14 cellular contexts compared by ENCODE assay signal in the genomic region with DNA sequence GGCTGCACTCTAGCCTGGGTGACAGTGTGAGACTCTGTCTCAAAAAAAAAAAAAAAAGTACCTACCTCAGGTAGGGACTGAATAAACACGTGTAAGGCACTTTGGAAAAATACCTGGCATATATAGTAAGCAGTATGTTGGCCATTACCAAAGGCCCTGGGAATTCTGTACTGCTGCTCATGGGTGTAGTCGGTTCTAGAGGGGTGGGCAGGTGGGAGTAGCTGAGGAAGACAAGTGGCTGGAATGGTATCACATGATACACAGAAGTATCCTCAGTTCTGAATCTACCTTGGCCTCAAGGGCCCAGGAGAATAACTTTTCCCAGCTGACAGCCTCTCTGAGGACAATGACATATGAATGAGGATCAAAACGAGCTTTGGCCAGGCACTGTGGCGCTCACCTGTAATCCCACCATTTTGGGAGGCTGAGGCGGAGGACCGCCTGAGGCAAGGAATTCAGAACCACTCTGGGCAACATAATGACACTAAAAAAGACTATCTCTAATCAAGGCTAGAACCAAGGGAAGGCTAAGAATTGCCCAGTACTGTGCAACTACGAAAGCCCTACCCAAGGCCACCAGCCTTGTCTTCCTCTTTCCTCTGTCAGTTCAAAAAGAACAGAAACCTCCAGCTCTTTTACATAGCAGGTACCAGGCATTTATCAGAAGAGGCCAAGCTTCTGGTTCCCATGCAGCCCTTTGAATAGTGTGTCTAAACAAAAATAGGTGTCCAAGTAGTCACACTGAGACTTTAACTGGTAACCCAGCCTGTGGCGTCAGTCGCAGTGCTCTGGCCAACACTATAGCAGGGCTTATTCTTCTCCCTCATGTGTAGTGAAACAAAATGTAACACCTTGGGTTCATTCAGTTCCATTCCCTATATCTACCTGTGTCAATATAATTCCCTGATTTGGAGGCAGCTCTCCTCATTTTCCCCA. TPM values are rescaled to one million over a fixed set of nuclear protein-coding genes. Genes with fewer than 3 reads are reported as not detected.
A peak's percentile ranks its signal among the peaks of the same experiment; 100 is the strongest.
DNase-seq lines count a peak whose midpoint lies in the region; FAIRE-seq and TF ChIP-seq lines count a peak whose summit lies in the region.
"Had no signal": no experiment of that assay in that cellular context is flagged by ENCODE, and none has a peak within 500 bp of the region (broad histone marks: within the 10 kb centered on the region; RNA-seq: fewer than 3 reads in every experiment).

No MANE protein-coding gene starts in this region.

- POLR2A ChIA-PET in OCI-LY7 (lab: Charles Lee), result interaction anchor here (0.7 kb wide), 2 partner anchors 58 to 817 kb away, joined by 3 read pairs; no protein-coding TSS in a partner anchor

- H3K4me1 ChIP-seq in OCI-LY7 (ENCODE audit: insufficient read depth, low read length, poor library complexity, severe bottlenecking), result no peaks in the 10 kb centered on the region
- H3K4me1 ChIP-seq: HAP-1 had no signal

- TF ChIP-seq CTCF in OCI-LY7 (conservative IDR thresholded peaks at IDR 0.05; ENCODE audit: low read length), result no peak
- TF ChIP-seq CTCF in dorsolateral prefrontal cortex (IDR thresholded peaks at IDR 0.05 in 54 of 56, conservative IDR thresholded peaks at IDR 0.05 in 2 of 56; ENCODE audit: low read depth in 1 of 56, partially characterized antibody in 56 of 56), result no peak

- no peaks in the 10 kb centered on the region for H3K9me3 ChIP-seq in OCI-LY7 (ENCODE audit: low read length)
- H3K9me3 ChIP-seq: Caco-2, HAP-1 had no signal

- no peaks in the 10 kb centered on the region for H3K27me3 ChIP-seq in dorsolateral prefrontal cortex
- H3K27me3 ChIP-seq in H7 (ENCODE audit: control insufficient read depth, insufficient read depth, low read length), result no peaks in the 10 kb centered on the region
- H3K27me3 ChIP-seq: brain microvascular endothelial cell had no signal

- DNase-seq in GM12892 (ENCODE audit: insufficient read length), result no peak
- no peak for DNase-seq in OCI-LY7 (ENCODE audit: low spot score)
- no peak for DNase-seq in dorsolateral prefrontal cortex
- DNase-seq in H7, result no peak
- no peak for DNase-seq in DMS79 treated with DMSO at 0.1 percent for 48 hours (lab: John Stamatoyannopoulos, UW)
- no peak for DNase-seq in OCI-M2 (lab: John Stamatoyannopoulos, UW; ENCODE audit: unreplicated experiment)
- DNase-seq: activated CD4-positive, CD25-positive, alpha-beta regulatory T cell; activated CD8-positive, alpha-beta memory T cell treated with anti-CD3 and anti-CD28 coated beads, Interleukin-2, amount 10 ng/mL, durations not matched to agents 7 days and 5 days; brain microvascular endothelial cell; Caco-2; NCI-H774 had no signal

- peaks cover 9% of the 10 kb centered on the region; the same call in 1 of the 2 replicates for H3K79me2 ChIP-seq in OCI-LY7 (ENCODE audit: insufficient read depth, low read depth, low read length)

- H3K4me2 ChIP-seq in OCI-LY7 (ENCODE audit: low read length), result no peak overlapping the region

- CTCF ChIA-PET in OCI-LY7 (lab: Charles Lee; ENCODE audit: unreplicated experiment), result no interaction called here

- H4K20me1 ChIP-seq in OCI-LY7 (ENCODE audit: insufficient read depth, low read length), result 0 out of 2 replicates have a peak, but pooled peaks cover 4% of the 10 kb centered on the region

- intact Hi-C loops in OCI-LY7 (cut with micrococcal nuclease; ENCODE audit: unreplicated experiment) (loop anchor here (10.0 kb wide), 1 partner anchor 344 kb away; no protein-coding TSS in a partner anchor), dorsolateral prefrontal cortex (cut with DNase I) (loop anchor here in 1 of 2 donors (5.0 kb wide), 1 partner anchor 62 kb away; no protein-coding TSS in a partner anchor)

- H2AFZ ChIP-seq in OCI-LY7 (ENCODE audit: low read length), result no peak overlapping the region

- H3K36me3 ChIP-seq in OCI-LY7 (ENCODE audit: insufficient read depth, low read length) (peaks cover 82% of the 10 kb centered on the region), H7 (replicated peaks; ENCODE audit: control insufficient read depth, insufficient read depth, low read length) (peaks cover 49% of the 10 kb centered on the region)

- no peak overlapping the region for H3K27ac ChIP-seq in OCI-LY7 (ENCODE audit: low read depth, low read length, poor library complexity, severe bottlenecking)
- H3K27ac ChIP-seq in dorsolateral prefrontal cortex, result peak overlapping the region; percentile 8 to 90 (median 80)
- H3K27ac ChIP-seq: brain microvascular endothelial cell, RWPE1 had no signal

- BruUV-seq in OCI-LY7 (replicated peaks; lab: Mats Ljungman, UMichigan), result TSS peak; percentile 50

- H3K9me2 ChIP-seq in OCI-LY7 (ENCODE audit: insufficient read depth, low read length), result no peaks in the 10 kb centered on the region

- H3K4me3 ChIP-seq in OCI-LY7 (ENCODE audit: low read depth, low read length, poor library complexity, severe bottlenecking), result no peak overlapping the region
- peak overlapping the region in 3 of 59 donors; percentile 2 to 13 (median 8) for H3K4me3 ChIP-seq in dorsolateral prefrontal cortex
- H3K4me3 ChIP-seq in H7 (ENCODE audit: insufficient read depth, low read depth, low read length), result no peak overlapping the region
- H3K4me3 ChIP-seq: HAP-1 had no signal

- no peak for FAIRE-seq in GM12892 (lab: Jason Lieb, UNC)
- FAIRE-seq: GM12891 had no signal

- TF ChIP-seq POLR2A in GM12892 (IDR thresholded peaks at IDR 0.05; ENCODE audit: low read depth, low read length), result 0 out of 2 replicates have a peak, but pooled peaks have one; percentile 12

RNA-seq across cellular contexts. Expression of a gene that starts 10.2 kb away (rescaled TPM):
- 3.6 TPM for polyA plus RNA-seq in GM12892 (2012; ENCODE audit: missing spikeins)
- total RNA-seq in OCI-LY7 (2014; rRNA removed; shearing (Covaris generic)), result 7.6 and 8.1 TPM in 2 replicates
- total RNA-seq in OCI-LY7 (2022) (13.3 and 15.9 TPM in 2 replicates), dorsolateral prefrontal cortex (10 to 100 TPM in 66 of 120 experiments, 1 to 10 TPM in 54; 6.1 to 20.4 (median 10.3) TPM)
- 10.5 and 11.7 TPM in 2 replicates for total RNA-seq in H7 (2014; rRNA removed; shearing (Covaris generic))

RNA-seq across cellular contexts. Expression of a gene that starts 10.4 kb away (rescaled TPM):
- 4.4 TPM for polyA plus RNA-seq in GM12892 (2012; ENCODE audit: missing spikeins)
- total RNA-seq in OCI-LY7 (2014; rRNA removed; shearing (Covaris generic)), result 2.9 and 7.4 TPM in 2 replicates
- total RNA-seq in OCI-LY7 (2022), result 17.2 and 21.1 TPM in 2 replicates
- total RNA-seq in dorsolateral prefrontal cortex, result 10 to 100 TPM in 20 of 120 experiments, 1 to 10 TPM in 100; 2.0 to 15.0 (median 6.0) TPM
- total RNA-seq in H7 (2014; rRNA removed; shearing (Covaris generic)), result 2.8 and 3.4 TPM in 2 replicates

RNA-seq across cellular contexts. Expression of a gene that starts 11.4 kb away (rescaled TPM):
- polyA plus RNA-seq in GM12892 (2012; ENCODE audit: missing spikeins), result 985 TPM
- 725 and 814 TPM in 2 replicates for total RNA-seq in OCI-LY7 (2014; rRNA removed; shearing (Covaris generic))
- total RNA-seq in OCI-LY7 (2022) (851 and 938 TPM in 2 replicates), dorsolateral prefrontal cortex (100 to 1,000 TPM; 252 to 454 (median 339) TPM)
- 2,468 and 2,910 TPM in 2 replicates for total RNA-seq in H7 (2014; rRNA removed; shearing (Covaris generic))

RNA-seq across cellular contexts. Expression of a gene that starts 19.3 kb away (rescaled TPM):
- polyA plus RNA-seq in GM12892 (2012; ENCODE audit: missing spikeins), result 9.4 TPM
- total RNA-seq in OCI-LY7 (2014; rRNA removed; shearing (Covaris generic)), result 4.9 and 5.0 TPM in 2 replicates
- total RNA-seq in OCI-LY7 (2022), result 6.6 and 9.2 TPM in 2 replicates
- 10 to 100 TPM in 73 of 120 experiments, 1 to 10 TPM in 47; 4.1 to 32.6 (median 11.2) TPM for total RNA-seq in dorsolateral prefrontal cortex
- total RNA-seq in H7 (2014; rRNA removed; shearing (Covaris generic)), result 14.5 and 17.7 TPM in 2 replicates

RNA-seq across cellular contexts. Expression of a gene that starts 40.3 kb away (rescaled TPM):
- 246 TPM for polyA plus RNA-seq in GM12892 (2012; ENCODE audit: missing spikeins)
- total RNA-seq in OCI-LY7 (2014; rRNA removed; shearing (Covaris generic)), result 110 and 142 TPM in 2 replicates
- 141 and 152 TPM in 2 replicates for total RNA-seq in OCI-LY7 (2022)
- 100 to 1,000 TPM in 1 of 120 experiments, 10 to 100 TPM in 119; 34.4 to 104 (median 68.7) TPM for total RNA-seq in dorsolateral prefrontal cortex
- total RNA-seq in H7 (2014; rRNA removed; shearing (Covaris generic)), result 371 and 395 TPM in 2 replicates
